In the genomic region with DNA sequence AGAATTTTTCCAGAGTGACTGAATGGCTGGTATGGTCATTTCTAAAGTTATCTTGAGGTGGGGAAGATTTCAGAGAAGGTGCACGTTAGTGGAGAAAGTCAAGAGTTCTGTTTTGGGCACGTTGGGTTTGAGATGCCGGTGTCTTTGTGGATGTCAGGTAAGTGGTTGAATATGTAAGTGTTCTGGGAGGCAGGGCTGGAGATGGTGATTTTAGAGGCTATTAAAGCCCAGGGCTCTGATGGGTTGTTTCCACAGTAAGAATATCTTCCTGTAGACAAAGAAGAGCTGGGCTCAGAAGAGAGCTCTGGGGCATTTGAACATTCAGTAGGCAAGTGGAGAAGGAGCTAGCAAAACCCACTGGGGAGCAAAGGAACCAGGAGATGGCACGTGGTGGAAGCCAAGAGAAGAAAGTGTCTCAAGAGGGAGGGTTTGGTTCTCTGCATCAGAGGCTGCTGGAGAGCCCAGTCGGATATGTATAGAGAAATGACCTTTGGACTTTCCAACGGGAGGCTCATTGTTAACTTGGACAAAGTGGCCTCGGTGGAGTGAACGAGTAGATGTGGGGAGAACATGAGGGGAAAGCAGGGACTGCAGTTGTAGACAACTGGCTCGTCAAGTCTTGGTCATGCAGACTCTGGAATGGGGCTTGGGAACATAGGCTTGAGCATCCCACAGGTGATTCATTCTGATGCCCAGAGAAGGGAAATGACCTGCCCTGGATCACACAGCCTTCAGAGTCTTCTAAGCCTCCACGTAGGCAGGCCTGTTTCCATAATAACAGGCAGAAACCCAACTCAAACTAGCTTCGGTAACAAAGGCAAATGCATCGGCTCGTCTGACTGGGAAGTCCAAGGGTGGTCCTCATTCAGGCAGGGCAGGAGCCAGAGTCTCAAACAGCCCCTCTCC, we compare ENCODE assay signal across 25 cellular contexts.
DNase-seq lines count a peak whose midpoint lies in the region; ATAC-seq, FAIRE-seq and TF ChIP-seq lines count a peak whose summit lies in the region.
"Had no signal": no experiment of that assay in that cellular context is flagged by ENCODE, and none has a peak within 500 bp of the region (broad histone marks: within the 10 kb centered on the region; RNA-seq: fewer than 3 reads in every experiment).

No MANE protein-coding gene starts in this region.

- no peaks in the 10 kb centered on the region for H3K9me3 ChIP-seq in mammary epithelial cell (replicated peaks; ENCODE audit: insufficient read depth, low read length)
- no peaks in the 10 kb centered on the region for H3K9me3 ChIP-seq in HepG2 (ENCODE audit: low read length)
- H3K9me3 ChIP-seq in thoracic aorta = no peaks in the 10 kb centered on the region
- no peaks in the 10 kb centered on the region for H3K9me3 ChIP-seq in left lung
- H3K9me3 ChIP-seq: gastrocnemius medialis had no signal

- H4K20me1 ChIP-seq in mammary epithelial cell (ENCODE audit: insufficient read depth, low read length) (no peaks in the 10 kb centered on the region), HepG2 (ENCODE audit: insufficient read depth, low read length) (no peaks in the 10 kb centered on the region)

- no peak for DNase-seq in MCF 10A (ENCODE audit: unreplicated experiment)
- DNase-seq in mammary epithelial cell = no peak
- DNase-seq in NCI-H69 (lab: John Stamatoyannopoulos, UW) = peak; percentile 21
- peak; percentile 67 for DNase-seq in HepG2 (ENCODE audit: low spot score)
- no peak for DNase-seq in thoracic aorta (ENCODE audit: low spot score)
- DNase-seq in NCI-H2171 treated with DMSO at 0.1 percent for 48 hours (lab: John Stamatoyannopoulos, UW) = no peak
- DNase-seq in Kasumi-1 (lab: John Stamatoyannopoulos, UW) = no peak
- no peak for DNase-seq in left lung
- DNase-seq: activated naive CD4-positive, alpha-beta T cell treated with Interleukin-2 at 50 U/mL for 16 hours; erythroblast; gastrocnemius medialis; NCI-H1092 treated with DMSO at 0.1 percent for 48 hours; NCI-H82; nucleus accumbens; PC-3; stimulated activated CD4-positive, alpha-beta T cell treated with anti-CD3 and anti-CD28 coated beads, Interleukin-2, amount 100 ng/mL, for 48 hours; substantia nigra; T-helper 2 cell had no signal

- no peak overlapping the region for H3K4me3 Mint-ChIP-seq in MCF 10A (ENCODE audit: unreplicated experiment)
- H3K4me3 Mint-ChIP-seq: brain, WTC11 had no signal

- intact Hi-C loops in MCF 10A (cut with micrococcal nuclease) = no loop called here
- intact Hi-C loops in mammary epithelial cell (cut with micrococcal nuclease) = no loop called here
- intact Hi-C loops in HepG2 (cut with micrococcal nuclease; ENCODE audit: unreplicated experiment) = no loop called here
- intact Hi-C loops in left lung (cut with DNase I) = no loop called here

- H3K27ac ChIP-seq in mammary epithelial cell (ENCODE audit: insufficient read depth, low read depth, low read length) (no peak overlapping the region), HepG2 (ENCODE audit: extremely low read length, insufficient read depth, low read length) (no peak overlapping the region), thoracic aorta (peak overlapping the region; percentile 39 to 60), left lung (no peak overlapping the region)
- H3K27ac ChIP-seq: dorsolateral prefrontal cortex, gastrocnemius medialis, HL-60, KMS-11 had no signal

- peaks cover 15% of the 10 kb centered on the region for H3K4me1 Mint-ChIP-seq in MCF 10A (ENCODE audit: insufficient read depth, unreplicated experiment)

- H3K9me3 Mint-ChIP-seq in MCF 10A (ENCODE audit: unreplicated experiment) = no peaks in the 10 kb centered on the region
- H3K9me3 Mint-ChIP-seq: brain, WTC11 had no signal

- TF ChIP-seq EP300 in HepG2 (IDR thresholded peaks at IDR 0.05; ENCODE audit: low read depth in 2 of 2, low read length in 2 of 2) (no peak), HepG2 (CRISPR knock-in tag; IDR thresholded peaks at IDR 0.05; ENCODE audit: borderline replicate concordance) (no peak)

- in situ Hi-C loops in mammary epithelial cell (cut with MboI; ENCODE audit: low sequenced_read_pairs in 2 of 2) = no loop called here
- in situ Hi-C loops in HepG2 (cut with HindIII; ENCODE audit: extremely low pct_ligation_motif_present, low pct_unique_long_range_greater_than_20kb) = loop anchor here (25.0 kb wide), 1 partner anchor 467 kb away; no protein-coding TSS in a partner anchor

- H3K4me3 ChIP-seq in mammary epithelial cell (replicated peaks in 1 of 3; ENCODE audit: insufficient read depth in 1 of 3, low read depth in 2 of 3, low read length in 3 of 3) (no peak overlapping the region), HepG2 (replicated peaks in 1 of 3; ENCODE audit: insufficient read depth in 1 of 3, low read depth in 2 of 3, low read length in 3 of 3) (no peak overlapping the region), thoracic aorta (no peak overlapping the region), left lung (no peak overlapping the region)
- H3K4me3 ChIP-seq: dorsolateral prefrontal cortex, gastrocnemius medialis had no signal

- H3K27me3 Mint-ChIP-seq in MCF 10A (ENCODE audit: insufficient read depth, unreplicated experiment) = no peaks in the 10 kb centered on the region

- no peaks in the 10 kb centered on the region for H3K36me3 Mint-ChIP-seq in MCF 10A (ENCODE audit: insufficient read depth, unreplicated experiment)
- H3K36me3 Mint-ChIP-seq: brain, WTC11 had no signal

- H3K79me2 ChIP-seq in mammary epithelial cell (ENCODE audit: insufficient read depth, low read length) (no peaks in the 10 kb centered on the region), HepG2 (ENCODE audit: insufficient read depth, low read length) (no peaks in the 10 kb centered on the region)

- BruUV-seq in MCF 10A (replicated peaks; lab: Mats Ljungman, UMichigan) (no TSS peak), mammary epithelial cell (replicated peaks; lab: Mats Ljungman, UMichigan) (no TSS peak), HepG2 (replicated peaks; lab: Mats Ljungman, UMichigan) (no TSS peak)

- TF ChIP-seq CTCF in MCF 10A (IDR thresholded peaks at IDR 0.05; ENCODE audit: unreplicated experiment) (no peak), mammary epithelial cell (conservative IDR thresholded peaks at IDR 0.05 in 1 of 2, IDR thresholded peaks at IDR 0.05 in 1 of 2; ENCODE audit: extremely low read depth in 1 of 2, insufficient read depth in 1 of 2, low read depth in 1 of 2, low read length in 2 of 2) (no peak), HepG2 (CRISPR knock-in tag; IDR thresholded peaks at IDR 0.05) (0 out of 2 replicates have a peak, but pooled peaks have one; percentile 5), thoracic aorta (IDR thresholded peaks at IDR 0.05) (no peak), left lung (IDR thresholded peaks at IDR 0.05) (no peak)

- POLR2A ChIA-PET in MCF 10A (lab: Yijun Ruan, JAX) = interaction anchor here (0.6 kb wide), 2 partner anchors 120 to 156 kb away, joined by 3 read pairs; no protein-coding TSS in a partner anchor
- POLR2A ChIA-PET in HepG2 (lab: Yijun Ruan, JAX) = no interaction called here

- H3K36me3 ChIP-seq in mammary epithelial cell (ENCODE audit: insufficient read depth, low read length) (no peaks in the 10 kb centered on the region), HepG2 (replicated peaks in 1 of 2; ENCODE audit: control insufficient read depth in 1 of 2, insufficient read depth in 2 of 2, low read length in 2 of 2) (no peaks in the 10 kb centered on the region), thoracic aorta (no peaks in the 10 kb centered on the region), left lung (no peaks in the 10 kb centered on the region)
- H3K36me3 ChIP-seq: gastrocnemius medialis had no signal

- H3K4me1 ChIP-seq in mammary epithelial cell (ENCODE audit: insufficient read depth, low read length) (peaks cover 30% of the 10 kb centered on the region), HepG2 (ENCODE audit: insufficient read depth, low read length) (peaks cover 12% of the 10 kb centered on the region), thoracic aorta (ENCODE audit: control insufficient read depth in 1 of 2, low read depth in 2 of 2) (peaks cover 4 to 41% of the 10 kb centered on the region in 2 donors), left lung (peaks cover 0 to 9% of the 10 kb centered on the region in 2 donors)
- H3K4me1 ChIP-seq: gastrocnemius medialis had no signal

- no peak for TF ChIP-seq POLR2A in HepG2 (IDR thresholded peaks at IDR 0.05; ENCODE audit: insufficient read depth in 1 of 2, low read depth in 2 of 2, low read length in 2 of 2)

- H3K27ac Mint-ChIP-seq in MCF 10A (ENCODE audit: low read depth, unreplicated experiment) = peak overlapping the region; percentile 16
- H3K27ac Mint-ChIP-seq: brain, WTC11 had no signal

- 94% methylated on average over 11 of the region's 13 CpGs for WGBS in mammary epithelial cell (ENCODE audit: low coverage, missing lambda C conversion rate)
- WGBS in HepG2 (ENCODE audit: low lambda C conversion rate) = 34% methylated on average over 12 of the region's 13 CpGs

- H3K9ac ChIP-seq in mammary epithelial cell (ENCODE audit: insufficient read depth, low read length) (no peak overlapping the region), HepG2 (ENCODE audit: insufficient read depth, low read depth, low read length) (no peak overlapping the region)
- H3K9ac ChIP-seq: KMS-11 had no signal

- no peak for TF ChIP-seq RAD21 in HepG2 (CRISPR knock-in tag; IDR thresholded peaks at IDR 0.05)

- ATAC-seq in HepG2 (peak; percentile 64), thoracic aorta (ENCODE audit: insufficient number of reproducible peaks, low FRiP score, low read depth) (no peak), left lung (no peak)
- ATAC-seq: gastrocnemius medialis, HCT116, PC-3, WTC11 had no signal

- CTCF ChIA-PET in MCF 10A (lab: Yijun Ruan, JAX) = interaction anchor here (0.6 to 16.6 kb wide), 6 partner anchors 10 to 1251 kb away, joined by 3 to 314 read pairs (median 5); no protein-coding TSS in a partner anchor
- CTCF ChIA-PET in mammary epithelial cell (lab: Charles Lee; ENCODE audit: low non-redundant PET) = no interaction called here
- CTCF ChIA-PET in HepG2 (lab: Yijun Ruan, JAX; ENCODE audit: low intra/inter-chr PET ratio, low total read pairs) = no interaction called here

- H2AFZ ChIP-seq in mammary epithelial cell (ENCODE audit: low read depth, low read length) (no peak overlapping the region), HepG2 (ENCODE audit: low read length) (no peak overlapping the region)

- H3K27me3 ChIP-seq in mammary epithelial cell (ENCODE audit: insufficient read depth, low read length) (no peaks in the 10 kb centered on the region), HepG2 (ENCODE audit: control insufficient read depth in 1 of 2, insufficient read depth in 2 of 2, low read length in 2 of 2) (no peaks in the 10 kb centered on the region; a peak in 1 of 5 replicates), thoracic aorta (replicated peaks; ENCODE audit: insufficient read depth) (no peaks in the 10 kb centered on the region), left lung (no peaks in the 10 kb centered on the region)
- H3K27me3 ChIP-seq: gastrocnemius medialis had no signal

- dilution Hi-C loops in mammary epithelial cell (cut with HindIII; ENCODE audit: low sequenced_read_pairs) = no loop called here

- FAIRE-seq in HepG2 (lab: Jason Lieb, UNC) = no peak
- FAIRE-seq: G401.6 had no signal

- H3K4me2 ChIP-seq in mammary epithelial cell (ENCODE audit: insufficient read depth, low read depth, low read length) = no peak overlapping the region
- peak overlapping the region; percentile 40 for H3K4me2 ChIP-seq in HepG2 (ENCODE audit: low read depth, low read length)
- H3K4me2 ChIP-seq: KMS-11 had no signal

TF ChIP-seq in HepG2, 621 proteins besides CTCF, POLR2A, EP300 and RAD21 (continues in another document):
- no peak for TF ChIP-seq ZBTB38 (CRISPR knock-in tag; IDR thresholded peaks at IDR 0.05)

Comparison
In these comparisons a context has a peak if more than half of its experiments do, and no peak if none do; other contexts are left out.
1. DNase-seq: peak in NCI-H69 (single experiment) and HepG2 (single experiment); none in MCF 10A (single experiment), mammary epithelial cell (single experiment), thoracic aorta (single experiment), NCI-H2171 treated with DMSO at 0.1 percent for 48 hours (single experiment), Kasumi-1 (0 of 2) and left lung (0 of 2).
2. H3K27ac ChIP-seq: peak in thoracic aorta (2 of 2); none in mammary epithelial cell (single experiment), HepG2 (single experiment) and left lung (0 of 2).